8 cellular contexts compared by ENCODE assay signal in the genomic region with DNA sequence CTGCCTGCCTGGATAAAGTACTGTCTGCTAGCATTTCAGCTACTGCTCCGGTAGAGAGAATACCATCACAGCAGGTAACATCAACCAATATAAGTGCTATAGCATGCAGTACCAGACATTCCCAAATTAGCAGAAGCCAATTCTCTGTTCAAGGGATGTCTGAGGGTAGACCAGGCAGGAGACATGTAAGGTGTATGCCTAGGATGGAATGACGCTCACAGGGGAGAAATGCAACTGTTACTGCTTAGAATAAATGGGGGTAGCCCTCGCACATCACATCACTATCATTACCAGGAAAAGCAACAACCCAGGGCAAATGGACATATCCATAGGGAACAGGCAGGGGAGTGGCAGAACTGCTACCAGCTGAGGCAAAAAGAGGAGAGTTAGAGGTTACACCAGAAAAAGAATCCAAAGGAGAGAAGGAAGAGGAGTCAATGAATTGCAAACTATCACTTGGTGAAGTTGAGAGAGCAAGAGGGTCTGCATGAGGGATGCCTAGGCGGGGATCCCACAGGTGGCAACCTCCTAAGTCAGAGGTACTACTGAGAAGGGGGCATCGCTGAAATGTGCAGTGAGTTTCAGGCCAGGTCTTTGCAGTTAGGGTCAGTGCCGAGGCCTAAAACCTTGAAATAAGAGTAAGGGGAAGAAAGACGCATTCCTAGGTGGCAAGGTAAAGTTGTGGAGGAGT. TPM values are rescaled to one million over a fixed set of nuclear protein-coding genes. Genes with fewer than 3 reads are reported as not detected.
DNase-seq lines count a peak whose midpoint lies in the region; ATAC-seq, FAIRE-seq and TF ChIP-seq lines count a peak whose summit lies in the region.

No MANE protein-coding gene starts in this region.

- H2AK5ac ChIP-seq in H1 (ENCODE audit: low read depth, low read length) (no peak overlapping the region), neuronal stem cell (ENCODE audit: low read depth, low read length) (no peak overlapping the region)

- H4K8ac ChIP-seq in H1 (ENCODE audit: extremely low read depth, insufficient read depth, low read length) (no peak overlapping the region), neuronal stem cell (ENCODE audit: low read depth, low read length) (no peak overlapping the region)

- no peak for TF ChIP-seq CTCF in OCI-LY1 (IDR thresholded peaks at IDR 0.05; ENCODE audit: low read length)
- no peak for TF ChIP-seq CTCF in H1 (IDR thresholded peaks at IDR 0.05; ENCODE audit: control extremely low read depth in 1 of 3, insufficient read depth in 1 of 3, low read depth in 1 of 3, low read length in 3 of 3)

- no peaks in the 10 kb centered on the region for H3F3A ChIP-seq in OCI-LY1 (ENCODE audit: insufficient read depth, low read length)

- H4K91ac ChIP-seq in H1 (replicated peaks; ENCODE audit: insufficient read length, low read length) (no peak overlapping the region), neuronal stem cell (ENCODE audit: low read depth, low read length, poor library complexity) (no peak overlapping the region)

- H2BK15ac ChIP-seq in H1 (ENCODE audit: low read length) (no peak overlapping the region), neuronal stem cell (ENCODE audit: low read length) (no peak overlapping the region)

- CTCF ChIA-PET in CD4-positive, alpha-beta memory T cell (lab: Charles Lee; ENCODE audit: partially characterized antibody), result no interaction called here
- CTCF ChIA-PET in H1 (lab: Charles Lee; ENCODE audit: partially characterized antibody), result interaction anchor here (1.6 to 2.4 kb wide), 3 partner anchors 11 to 321 kb away, joined by 4 to 13 read pairs (median 6); no protein-coding TSS in a partner anchor

- H3K4me2 ChIP-seq in OCI-LY1 (ENCODE audit: low read length), result peak overlapping the region; percentile 93
- peak overlapping the region; percentile 81 to 99 for H3K4me2 ChIP-seq in H1 (ENCODE audit: insufficient read depth in 1 of 2, low read depth in 2 of 2, low read length in 2 of 2)
- H3K4me2 ChIP-seq in neuronal stem cell (ENCODE audit: insufficient read depth, low read length, poor library complexity, severe bottlenecking), result peak overlapping the region; percentile 76

- no peak overlapping the region for H4K5ac ChIP-seq in H1 (ENCODE audit: insufficient read length, low read depth, low read length)

- H3K9me3 Mint-ChIP-seq in CD4-positive, alpha-beta memory T cell, result peaks cover 0 to 2% (median 0%) of the 10 kb centered on the region in 8 donors

- intact Hi-C loops in CD4-positive, alpha-beta memory T cell (cut with micrococcal nuclease), result loop anchor here (5.0 to 10.0 kb wide), 4 partner anchors 190 to 445 kb away; a partner anchor contains a TSS

- ATAC-seq in HG03175 (IDR thresholded peaks at IDR 0.05; ENCODE audit: unreplicated experiment) (no peak), GM18867 (IDR thresholded peaks at IDR 0.05; ENCODE audit: unreplicated experiment) (no peak)

- peaks cover 38% of the 10 kb centered on the region for H3K36me3 ChIP-seq in CD4-positive, alpha-beta memory T cell (ENCODE audit: insufficient read depth, low read length)
- H3K36me3 ChIP-seq in OCI-LY1 (ENCODE audit: insufficient read depth, low read length) (peaks cover 34% of the 10 kb centered on the region), H1 (ENCODE audit: control insufficient read depth in 2 of 4, insufficient read depth in 4 of 4, low read length in 3 of 4) (peaks cover 18 to 35% (median 34%) of the 10 kb centered on the region in 4 experiments), neuronal stem cell (replicated peaks in 1 of 2; ENCODE audit: control insufficient read depth in 2 of 2, insufficient read depth in 2 of 2, low read length in 2 of 2) (peaks cover 30 to 44% of the 10 kb centered on the region in 2 donors)

- 34% methylated on average over 7 of the region's 7 CpGs; no CpG with 5 or more reads in 1 of the 2 experiments for WGBS in H1 (ENCODE audit: extremely low coverage in 1 of 2, insufficient coverage in 1 of 2, insufficient read length in 1 of 2, insufficient replicate concordance in 2 of 2, low coverage in 1 of 2, low lambda C conversion rate in 2 of 2, missing lambda C conversion rate in 1 of 2), 2 experiments
- no CpG with 5 or more reads among the region's 7 CpGs for WGBS in neuronal stem cell (ENCODE audit: extremely low coverage in 2 of 2, insufficient read length in 2 of 2, insufficient replicate concordance in 1 of 2), 2 donors

- peak overlapping the region; percentile 83 to 84 for H3K4me3 ChIP-seq in CD4-positive, alpha-beta memory T cell (ENCODE audit: low read length in 2 of 2)
- peak overlapping the region; percentile 74 for H3K4me3 ChIP-seq in OCI-LY1 (ENCODE audit: low read depth, low read length, poor library complexity, severe bottlenecking)
- peak overlapping the region; percentile 52 to 92 (median 82) for H3K4me3 ChIP-seq in H1 (ENCODE audit: extremely low read depth in 1 of 4, insufficient read depth in 2 of 4, low read depth in 3 of 4, low read length in 4 of 4)
- H3K4me3 ChIP-seq in neuronal stem cell (ENCODE audit: low read length in 2 of 2), result peak overlapping the region; percentile 83 to 91

- no peaks in the 10 kb centered on the region for H3K9me3 ChIP-seq in CD4-positive, alpha-beta memory T cell (ENCODE audit: control insufficient read depth in 1 of 2, low read length in 2 of 2)
- H3K9me3 ChIP-seq in OCI-LY1 (ENCODE audit: low read length), result no peaks in the 10 kb centered on the region
- no peaks in the 10 kb centered on the region for H3K9me3 ChIP-seq in H1 (ENCODE audit: insufficient read depth in 2 of 2, low read depth in 1 of 2, low read length in 1 of 2)
- no peaks in the 10 kb centered on the region for H3K9me3 ChIP-seq in neuronal stem cell (replicated peaks in 1 of 2; ENCODE audit: control insufficient read depth in 2 of 2, insufficient read depth in 1 of 2, low read depth in 1 of 2, low read length in 2 of 2)

- H3K14ac ChIP-seq in H1 (ENCODE audit: insufficient read length) (no peak overlapping the region), neuronal stem cell (ENCODE audit: low read length) (no peak overlapping the region)

- peaks cover 10% of the 10 kb centered on the region for H3K23me2 ChIP-seq in H1 (ENCODE audit: low read depth, low read length)

- H3K27me3 Mint-ChIP-seq in CD4-positive, alpha-beta memory T cell, result no peaks in the 10 kb centered on the region

- H3K18ac ChIP-seq in H1 (ENCODE audit: extremely low read depth, low read length) (no peak overlapping the region), neuronal stem cell (ENCODE audit: low read length) (no peak overlapping the region)

- H2AFZ ChIP-seq in OCI-LY1 (ENCODE audit: low read length), result no peak overlapping the region
- no peak overlapping the region for H2AFZ ChIP-seq in H1 (ENCODE audit: low read length)
- no peak overlapping the region for H2AFZ ChIP-seq in neuronal stem cell (ENCODE audit: low read length)

- peak overlapping the region; percentile 79 for H3K27ac ChIP-seq in CD4-positive, alpha-beta memory T cell (ENCODE audit: low read depth, low read length)
- H3K27ac ChIP-seq in OCI-LY1 (ENCODE audit: low read depth, low read length, poor library complexity, severe bottlenecking) (no peak overlapping the region), H1 (ENCODE audit: low read depth, low read length) (peak overlapping the region; percentile 42; the same call in 1 of the 2 replicates), neuronal stem cell (replicated peaks; ENCODE audit: low read length) (no peak overlapping the region)

- H2BK5ac ChIP-seq in H1 (ENCODE audit: low read depth, low read length), result 0 out of 2 replicates have a peak overlapping the region, but pooled peaks have one; percentile 68
- no peak overlapping the region for H2BK5ac ChIP-seq in neuronal stem cell (ENCODE audit: low read length)

- no peak overlapping the region for H2BK20ac ChIP-seq in H1 (ENCODE audit: low read length)

- H3K4ac ChIP-seq in H1 (replicated peaks; ENCODE audit: insufficient read length, low read depth, low read length) (peak overlapping the region; percentile 4), neuronal stem cell (ENCODE audit: low read length) (no peak overlapping the region)

- no peak overlapping the region for H2BK12ac ChIP-seq in H1 (ENCODE audit: low read depth, low read length)
- no peak overlapping the region for H2BK12ac ChIP-seq in neuronal stem cell (ENCODE audit: low read length)

- no peak overlapping the region for H3K56ac ChIP-seq in H1 (replicated peaks; ENCODE audit: insufficient read length, low read depth, low read length)

- no peak for FAIRE-seq in H1 (lab: Jason Lieb, UNC)

- H2BK120ac ChIP-seq in H1 (replicated peaks; ENCODE audit: low read depth, low read length) (no peak overlapping the region), neuronal stem cell (ENCODE audit: low read depth, low read length) (no peak overlapping the region)

- no peak for TF ChIP-seq EP300 in H1 (IDR thresholded peaks at IDR 0.05; ENCODE audit: borderline replicate concordance in 1 of 2, low read depth in 2 of 2, low read length in 2 of 2)

- peaks cover 6% of the 10 kb centered on the region for H3K79me1 ChIP-seq in H1 (ENCODE audit: low read depth, low read length)
- peaks cover 4% of the 10 kb centered on the region for H3K79me1 ChIP-seq in neuronal stem cell (ENCODE audit: low read depth, low read length)

- H3K27me3 ChIP-seq in CD4-positive, alpha-beta memory T cell (ENCODE audit: insufficient read depth, low read length), result no peaks in the 10 kb centered on the region
- H3K27me3 ChIP-seq in OCI-LY1 (ENCODE audit: insufficient read depth, low read length) (no peaks in the 10 kb centered on the region), H1 (replicated peaks in 1 of 4; ENCODE audit: control insufficient read depth in 3 of 4, extremely low read depth in 1 of 4, insufficient read depth in 3 of 4, low read length in 3 of 4) (no peaks in the 10 kb centered on the region), neuronal stem cell (ENCODE audit: control insufficient read depth in 3 of 3, insufficient read depth in 3 of 3, low read depth in 1 of 3, low read length in 3 of 3) (no peaks in the 10 kb centered on the region)

- peaks cover 36 to 56% of the 10 kb centered on the region in 2 donors for H3K36me3 Mint-ChIP-seq in CD4-positive, alpha-beta memory T cell

- H3K23ac ChIP-seq in H1 (ENCODE audit: insufficient read length) (no peak overlapping the region), neuronal stem cell (ENCODE audit: low read depth, low read length, poor library complexity) (no peak overlapping the region)

- H4K20me1 ChIP-seq in OCI-LY1 (ENCODE audit: insufficient read depth, low read length), result no peaks in the 10 kb centered on the region
- H4K20me1 ChIP-seq in H1 (replicated peaks in 1 of 2; ENCODE audit: control insufficient read depth in 1 of 2, insufficient read depth in 2 of 2, low read length in 2 of 2), result peaks cover 2 to 3% of the 10 kb centered on the region in 2 experiments

- H3K27ac Mint-ChIP-seq in CD4-positive, alpha-beta memory T cell, result peak overlapping the region; percentile 85 to 96 (median 93)

- H3K79me2 ChIP-seq in OCI-LY1 (ENCODE audit: insufficient read depth, low read length) (peaks cover 18% of the 10 kb centered on the region), H1 (ENCODE audit: control insufficient read depth in 1 of 2, insufficient read depth in 2 of 2, low read length in 2 of 2) (peaks cover 7 to 31% of the 10 kb centered on the region in 2 experiments; a peak in 3 of 4 replicates)

- H3K9ac ChIP-seq in OCI-LY1 (ENCODE audit: low read length) (peak overlapping the region; percentile 82), H1 (replicated peaks in 1 of 4; ENCODE audit: extremely low read depth in 1 of 4, low read depth in 3 of 4, low read length in 3 of 4) (peak overlapping the region in 3 of 4 experiments; percentile 21 to 90 (median 70); a peak in 6 of 7 replicates), neuronal stem cell (ENCODE audit: low read depth, low read length, poor library complexity) (peak overlapping the region; percentile 90)

- peak in 1 of 5 donors; percentile 33 for DNase-seq in CD4-positive, alpha-beta memory T cell
- DNase-seq in H1 (ENCODE audit: low read depth in 1 of 2, low spot score in 2 of 2), result no peak
- DNase-seq in neuronal stem cell (ENCODE audit: low spot score), result no peak
- DNase-seq in NCI-H2227 treated with DMSO at 0.1 percent for 48 hours (lab: John Stamatoyannopoulos, UW), result no peak
- DNase-seq in NCI-H510A treated with DMSO at 0.1 percent for 48 hours (lab: John Stamatoyannopoulos, UW), result no peak

- H3K4me3 Mint-ChIP-seq in CD4-positive, alpha-beta memory T cell, result peak overlapping the region; percentile 86 to 97 (median 94)

- no peak for TF ChIP-seq POLR2A in H1 (IDR thresholded peaks at IDR 0.05; ENCODE audit: control extremely low read depth in 1 of 2, low read depth in 2 of 2, low read length in 2 of 2)

- H3K9me2 ChIP-seq in OCI-LY1 (ENCODE audit: low read depth, low read length), result no peaks in the 10 kb centered on the region

- peaks cover 25 to 51% (median 39%) of the 10 kb centered on the region in 4 donors for H3K4me1 Mint-ChIP-seq in CD4-positive, alpha-beta memory T cell

- TF ChIP-seq RAD21 in H1 (IDR thresholded peaks at IDR 0.05 in 1 of 2, conservative IDR thresholded peaks at IDR 0.05 in 1 of 2; ENCODE audit: low read depth in 2 of 2, low read length in 2 of 2), result no peak

- POLR2A ChIA-PET in CD4-positive, alpha-beta memory T cell (lab: Charles Lee; ENCODE audit: partially characterized antibody), result interaction anchor here (0.7 to 1.3 kb wide), 4 partner anchors 8 to 426 kb away, joined by 3 to 5 read pairs (median 4); a partner anchor contains a TSS
- POLR2A ChIA-PET in H1 (lab: Charles Lee; ENCODE audit: partially characterized antibody), result interaction anchor here (0.7 to 1.1 kb wide), 3 partner anchors 10 to 414 kb away, joined by 3 read pairs; a partner anchor contains a TSS

- H3K4me1 ChIP-seq in CD4-positive, alpha-beta memory T cell (ENCODE audit: insufficient read depth, low read length), result peaks cover 38% of the 10 kb centered on the region
- peaks cover 25% of the 10 kb centered on the region for H3K4me1 ChIP-seq in OCI-LY1 (ENCODE audit: insufficient read depth, low read length, severe bottlenecking)
- H3K4me1 ChIP-seq in H1 (replicated peaks in 1 of 4; ENCODE audit: control insufficient read depth in 3 of 4, insufficient read depth in 4 of 4, low read length in 3 of 4), result peaks cover 5 to 14% (median 7%) of the 10 kb centered on the region in 4 experiments; a peak in 5 of 7 replicates
- H3K4me1 ChIP-seq in neuronal stem cell (ENCODE audit: control insufficient read depth in 2 of 2, insufficient read depth in 1 of 2, low read depth in 1 of 2, low read length in 2 of 2), result peaks cover 17% of the 10 kb centered on the region in 2 donors

RNA-seq across cellular contexts. Expression of a gene that starts 1.1 kb away (rescaled TPM):
- total RNA-seq in CD4-positive, alpha-beta memory T cell, result 100 to 1,000 TPM; 112 to 132 TPM
- 10 to 100 TPM in 1 of 2 donors, 1 to 10 TPM in 1; 6.4 to 18.6 TPM for polyA plus RNA-seq in CD4-positive, alpha-beta memory T cell
- total RNA-seq in H1 (2021; fragmentation: NEBNext Ultra II Directional; extraction: Animal tissue kit (Norgen Biotek cat#: 25700)), result 71.7 and 95.8 TPM in 2 replicates
- polyA plus RNA-seq in H1 (2011; rRNA removed), result 10.2 and 13.2 TPM in 2 replicates
- 14.9 TPM for polyA plus RNA-seq in H1 (2011; cell fraction: cytosol; rRNA removed)
- 15.0 TPM for polyA plus RNA-seq in H1 (2011; cell fraction: nucleus; rRNA removed)
- 40.2 to 97.4 TPM (median 59.8 TPM) in 4 replicates for polyA plus RNA-seq in H1 (2012, experiment 1 of 2)
- 21.1 TPM for polyA plus RNA-seq in H1 (2012, experiment 2 of 2)
- 39.5 TPM for polyA plus RNA-seq in H1 (2013, experiment 1 of 2)
- polyA plus RNA-seq in H1 (2013, experiment 2 of 2), result 41.9 TPM
- 8.2 and 11.3 TPM in 2 replicates for polyA minus RNA-seq in H1 (2011; rRNA and poly(A)+ RNA removed)
- polyA minus RNA-seq in H1 (2011; cell fraction: cytosol; rRNA and poly(A)+ RNA removed), result 11.2 TPM
- 17.2 TPM for polyA minus RNA-seq in H1 (2011; cell fraction: nucleus; rRNA and poly(A)+ RNA removed)
- polyA plus RNA-seq in neuronal stem cell (2013, experiment 1 of 2), result 50.6 TPM
- 49.4 TPM for polyA plus RNA-seq in neuronal stem cell (2013, experiment 2 of 2)

RNA-seq across cellular contexts. Expression of a gene that starts 10.2 kb away (rescaled TPM):
- total RNA-seq in CD4-positive, alpha-beta memory T cell, result not detected
- not detected for polyA plus RNA-seq in CD4-positive, alpha-beta memory T cell
- total RNA-seq in H1 (2021; fragmentation: NEBNext Ultra II Directional; extraction: Animal tissue kit (Norgen Biotek cat#: 25700)), result 3.6 and 4.1 TPM in 2 replicates
- polyA plus RNA-seq in H1 (2011; rRNA removed), result 3.1 and 3.4 TPM in 2 replicates
- 1.7 TPM for polyA plus RNA-seq in H1 (2011; cell fraction: cytosol; rRNA removed)
- polyA plus RNA-seq in H1 (2011; cell fraction: nucleus; rRNA removed), result 2.6 TPM
- polyA plus RNA-seq in H1 (2012, experiment 1 of 2), result 2.5 to 3.3 TPM (median 2.9 TPM) in 4 replicates
- polyA plus RNA-seq in H1 (2012, experiment 2 of 2), result 2.7 TPM
- polyA plus RNA-seq in H1 (2013, experiment 1 of 2), result 3.0 TPM
- 3.7 TPM for polyA plus RNA-seq in H1 (2013, experiment 2 of 2)
- 7.1 and 7.6 TPM in 2 replicates for polyA minus RNA-seq in H1 (2011; rRNA and poly(A)+ RNA removed)
- 1.2 TPM for polyA minus RNA-seq in H1 (2011; cell fraction: cytosol; rRNA and poly(A)+ RNA removed)
- 3.0 TPM for polyA minus RNA-seq in H1 (2011; cell fraction: nucleus; rRNA and poly(A)+ RNA removed)
- polyA plus RNA-seq in neuronal stem cell (2013, experiment 1 of 2), result 0.66 TPM
- polyA plus RNA-seq in neuronal stem cell (2013, experiment 2 of 2), result 0.51 TPM

RNA-seq across cellular contexts. Expression of a gene that starts 50.6 kb away (rescaled TPM):
- total RNA-seq in CD4-positive, alpha-beta memory T cell, result 100 to 1,000 TPM; 240 to 247 TPM
- 100 to 1,000 TPM in 1 of 2 donors, 10 to 100 TPM in 1; 64.4 to 162 TPM for polyA plus RNA-seq in CD4-positive, alpha-beta memory T cell
- 235 and 242 TPM in 2 replicates for total RNA-seq in H1 (2021; fragmentation: NEBNext Ultra II Directional; extraction: Animal tissue kit (Norgen Biotek cat#: 25700))
- 104 and 125 TPM in 2 replicates for polyA plus RNA-seq in H1 (2011; rRNA removed)
- polyA plus RNA-seq in H1 (2011; cell fraction: cytosol; rRNA removed), result 130 TPM
- 201 TPM for polyA plus RNA-seq in H1 (2011; cell fraction: nucleus; rRNA removed)
- polyA plus RNA-seq in H1 (2012, experiment 1 of 2), result 117 to 140 TPM (median 138 TPM) in 4 replicates
- polyA plus RNA-seq in H1 (2012, experiment 2 of 2), result 25.3 TPM
- 106 TPM for polyA plus RNA-seq in H1 (2013, experiment 1 of 2)
- polyA plus RNA-seq in H1 (2013, experiment 2 of 2), result 110 TPM
- 406 and 507 TPM in 2 replicates for polyA minus RNA-seq in H1 (2011; rRNA and poly(A)+ RNA removed)
- 153 TPM for polyA minus RNA-seq in H1 (2011; cell fraction: cytosol; rRNA and poly(A)+ RNA removed)
- polyA minus RNA-seq in H1 (2011; cell fraction: nucleus; rRNA and poly(A)+ RNA removed), result 195 TPM
- polyA plus RNA-seq in neuronal stem cell (2013, experiment 1 of 2), result 63.7 TPM
- polyA plus RNA-seq in neuronal stem cell (2013, experiment 2 of 2), result 66.8 TPM

RNA-seq across cellular contexts. Expression of a gene that starts 55.2 kb away (rescaled TPM):
- total RNA-seq in CD4-positive, alpha-beta memory T cell, result not detected
- not detected for polyA plus RNA-seq in CD4-positive, alpha-beta memory T cell
- total RNA-seq in H1 (2021; fragmentation: NEBNext Ultra II Directional; extraction: Animal tissue kit (Norgen Biotek cat#: 25700)), result 0.29 and 0.45 TPM in 2 replicates
- 0.28 and 0.44 TPM in 2 replicates for polyA plus RNA-seq in H1 (2011; rRNA removed)
- 0.35 TPM for polyA plus RNA-seq in H1 (2011; cell fraction: cytosol; rRNA removed)
- 0.34 TPM for polyA plus RNA-seq in H1 (2011; cell fraction: nucleus; rRNA removed)
- 0.27 to 0.52 TPM (median 0.35 TPM) in 4 replicates for polyA plus RNA-seq in H1 (2012, experiment 1 of 2)
- 0.22 TPM for polyA plus RNA-seq in H1 (2012, experiment 2 of 2)
- polyA plus RNA-seq in H1 (2013, experiment 1 of 2), result 0.39 TPM
- 0.40 TPM for polyA plus RNA-seq in H1 (2013, experiment 2 of 2)
- 0.35 and 0.37 TPM in 2 replicates for polyA minus RNA-seq in H1 (2011; rRNA and poly(A)+ RNA removed)
- 0.15 TPM for polyA minus RNA-seq in H1 (2011; cell fraction: cytosol; rRNA and poly(A)+ RNA removed)
- 0.40 TPM for polyA minus RNA-seq in H1 (2011; cell fraction: nucleus; rRNA and poly(A)+ RNA removed)
- 0.10 TPM for polyA plus RNA-seq in neuronal stem cell (2013, experiment 1 of 2)
- 0.03 TPM for polyA plus RNA-seq in neuronal stem cell (2013, experiment 2 of 2)

RNA-seq across cellular contexts. Expression of a gene that starts 55.4 kb away (rescaled TPM):
- not detected for total RNA-seq in CD4-positive, alpha-beta memory T cell
- polyA plus RNA-seq in CD4-positive, alpha-beta memory T cell, result not detected
- total RNA-seq in H1 (2021; fragmentation: NEBNext Ultra II Directional; extraction: Animal tissue kit (Norgen Biotek cat#: 25700)), result 0.15 TPM in 1 of 2 replicates, not detected in the other
- 0.27 and 0.30 TPM in 2 replicates for polyA plus RNA-seq in H1 (2011; rRNA removed)
- 0.25 TPM for polyA plus RNA-seq in H1 (2011; cell fraction: cytosol; rRNA removed)
- 0.67 TPM for polyA plus RNA-seq in H1 (2011; cell fraction: nucleus; rRNA removed)
- polyA plus RNA-seq in H1 (2012, experiment 1 of 2), result 0.13 to 0.41 TPM (median 0.41 TPM) in 3 of 4 replicates, not detected in the other
- 0.08 TPM for polyA plus RNA-seq in H1 (2012, experiment 2 of 2)
- 0.08 TPM for polyA plus RNA-seq in H1 (2013, experiment 1 of 2)
- polyA plus RNA-seq in H1 (2013, experiment 2 of 2), result 0.26 TPM
- polyA minus RNA-seq in H1 (2011; rRNA and poly(A)+ RNA removed), result 0.17 TPM in 1 of 2 replicates, not detected in the other
- polyA minus RNA-seq in H1 (2011; cell fraction: cytosol; rRNA and poly(A)+ RNA removed), result not detected
- not detected for polyA minus RNA-seq in H1 (2011; cell fraction: nucleus; rRNA and poly(A)+ RNA removed)
- polyA plus RNA-seq in neuronal stem cell (2013, experiment 1 of 2), result not detected
- polyA plus RNA-seq in neuronal stem cell (2013, experiment 2 of 2), result not detected

Comparison
In these comparisons a context has a peak if more than half of its experiments do, and no peak if none do; other contexts are left out.
1. H3K27ac ChIP-seq: peak in CD4-positive, alpha-beta memory T cell (single experiment) and H1 (single experiment); none in OCI-LY1 (single experiment) and neuronal stem cell (single experiment).
2. Peak in every context shown above with its lines, with median percentiles within 50 percentile points of each other: H3K4me3 ChIP-seq, H3K4me2 ChIP-seq and H3K9ac ChIP-seq.